Comparison of ENCODE assay signal across 18 cellular contexts in the genomic region with DNA sequence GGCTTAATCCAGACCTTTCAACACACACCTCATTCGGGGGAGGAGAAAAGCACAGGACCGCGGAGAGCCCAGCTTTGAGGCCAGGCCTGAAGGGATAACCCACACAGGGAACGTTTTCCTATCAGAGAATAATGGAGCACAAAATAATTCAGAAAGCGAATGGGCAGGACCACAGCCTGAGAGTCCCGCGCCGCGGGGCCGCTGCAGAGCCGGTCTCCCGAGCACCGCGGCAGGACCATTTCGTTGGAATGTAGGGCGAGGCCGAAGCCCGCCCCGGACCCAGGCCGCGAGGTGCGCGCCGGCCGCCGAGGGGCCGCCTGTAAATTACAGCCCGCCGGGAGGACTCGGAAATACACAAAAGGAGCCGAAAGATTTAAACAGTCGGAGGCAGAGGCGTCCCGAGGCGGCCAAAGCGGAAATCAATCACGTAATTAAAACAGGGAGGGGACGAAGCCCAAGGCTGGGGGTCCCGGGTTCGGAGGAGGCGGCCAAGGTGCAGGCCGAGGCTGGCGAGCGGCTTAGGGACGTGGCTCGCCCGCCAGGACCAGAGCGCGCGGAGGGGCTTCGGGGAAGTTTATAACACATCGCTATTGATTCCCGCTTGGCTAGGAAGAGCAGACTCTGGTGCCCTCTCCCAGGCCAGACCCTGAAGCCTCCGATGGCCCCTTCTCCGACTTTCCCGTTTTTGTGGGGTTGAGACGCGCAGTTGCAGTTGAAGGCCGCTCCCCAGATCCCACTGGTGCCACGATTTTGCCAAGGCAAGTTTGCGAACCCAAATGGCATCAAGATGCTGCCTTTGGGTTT. TPM values are rescaled to one million over a fixed set of nuclear protein-coding genes. Genes with fewer than 3 reads are reported as not detected.
DNase-seq lines count a peak whose midpoint lies in the region; ATAC-seq and TF ChIP-seq lines count a peak whose summit lies in the region.
"Had no signal": no experiment of that assay in that cellular context is flagged by ENCODE, and none has a peak within 500 bp of the region (broad histone marks: within the 10 kb centered on the region; RNA-seq: fewer than 3 reads in every experiment).

No MANE protein-coding gene starts in this region.

- no peak for DNase-seq in breast epithelium (ENCODE audit: low spot score in 2 of 2)
- DNase-seq in MCF 10A (ENCODE audit: unreplicated experiment), result no peak
- DNase-seq in naive thymus-derived CD4-positive, alpha-beta T cell, result no peak
- DNase-seq in testis, result no peak
- DNase-seq in stimulated activated CD4-positive, alpha-beta T cell treated with anti-CD3 and anti-CD28 coated beads, Interleukin-15, amount 100 ng/mL, for 24 hours, result no peak
- no peak for DNase-seq in NOMO-1 (lab: John Stamatoyannopoulos, UW; ENCODE audit: unreplicated experiment in 2 of 2)
- DNase-seq in NOMO-1 treated with dmso at 0.1 percent for 144 hours (lab: John Stamatoyannopoulos, UW; ENCODE audit: unreplicated experiment), result no peak
- DNase-seq: activated CD4-positive, alpha-beta memory T cell treated with anti-CD3 and anti-CD28 coated beads for 36 hours; Kasumi-1; lower lobe of right lung; NCI-H187 treated with DMSO at 0.1 percent for 48 hours; NCI-H774; nucleus accumbens; SHP77; thyroid gland had no signal

- CTCF ChIA-PET in MCF 10A (lab: Yijun Ruan, JAX), result interaction anchor here (0.6 kb wide), 1 partner anchor 208 kb away, joined by 3 read pairs; no protein-coding TSS in a partner anchor
- CTCF ChIA-PET in naive thymus-derived CD4-positive, alpha-beta T cell (lab: Charles Lee), result no interaction called here

- H3K4me1 Mint-ChIP-seq in MCF 10A (ENCODE audit: insufficient read depth, unreplicated experiment), result peaks cover 11% of the 10 kb centered on the region
- peaks cover 38% of the 10 kb centered on the region for H3K4me1 Mint-ChIP-seq in brain
- peaks cover 20 to 56% (median 45%) of the 10 kb centered on the region in 7 donors for H3K4me1 Mint-ChIP-seq in naive thymus-derived CD4-positive, alpha-beta T cell

- ATAC-seq in naive thymus-derived CD4-positive, alpha-beta T cell, result no peak
- ATAC-seq: lower lobe of right lung had no signal

- H3K9me3 ChIP-seq in breast epithelium (no peaks in the 10 kb centered on the region), testis (no peaks in the 10 kb centered on the region)
- peaks cover 0 to 3% (median 0%) of the 10 kb centered on the region in 3 experiments for H3K9me3 ChIP-seq in naive thymus-derived CD4-positive, alpha-beta T cell (ENCODE audit: control insufficient read depth in 2 of 3, low read length in 3 of 3)
- H3K9me3 ChIP-seq: lower lobe of right lung, thyroid gland had no signal

- H3K4me3 ChIP-seq in breast epithelium (peak overlapping the region in 2 of 3 donors; percentile 35 to 47), testis (peak overlapping the region; percentile 12 to 49)
- no peak overlapping the region for H3K4me3 ChIP-seq in naive thymus-derived CD4-positive, alpha-beta T cell (ENCODE audit: low read length)
- H3K4me3 ChIP-seq: lower lobe of right lung, thyroid gland had no signal

- H3K4me3 Mint-ChIP-seq in MCF 10A (ENCODE audit: unreplicated experiment), result no peak overlapping the region
- peak overlapping the region in 3 of 5 experiments; percentile 19 to 54 (median 53) for H3K4me3 Mint-ChIP-seq in brain
- H3K4me3 Mint-ChIP-seq in naive thymus-derived CD4-positive, alpha-beta T cell, result peak overlapping the region; percentile 17 to 77 (median 62)
- H3K4me3 Mint-ChIP-seq: activated CD4-positive, alpha-beta memory T cell treated with anti-CD3 and anti-CD28 coated beads for 36 hours had no signal

- no peaks in the 10 kb centered on the region for H3K27me3 Mint-ChIP-seq in MCF 10A (ENCODE audit: insufficient read depth, unreplicated experiment)
- H3K27me3 Mint-ChIP-seq in brain, result peaks cover 100% of the 10 kb centered on the region
- peaks cover 96 to 100% (median 98%) of the 10 kb centered on the region in 5 donors for H3K27me3 Mint-ChIP-seq in naive thymus-derived CD4-positive, alpha-beta T cell

- no peak overlapping the region for H3K27ac Mint-ChIP-seq in MCF 10A (ENCODE audit: low read depth, unreplicated experiment)
- H3K27ac Mint-ChIP-seq in brain, result no peak overlapping the region
- H3K27ac Mint-ChIP-seq in naive thymus-derived CD4-positive, alpha-beta T cell, result peak overlapping the region in 1 of 9 donors; percentile 59
- H3K27ac Mint-ChIP-seq: activated CD4-positive, alpha-beta memory T cell treated with anti-CD3 and anti-CD28 coated beads for 36 hours had no signal

- TF ChIP-seq POLR2A in breast epithelium (IDR thresholded peaks at IDR 0.05) (no peak), testis (IDR thresholded peaks at IDR 0.05) (no peak)

- H3K27ac ChIP-seq in breast epithelium, result peak overlapping the region in 1 of 2 donors; percentile 40
- no peak overlapping the region for H3K27ac ChIP-seq in naive thymus-derived CD4-positive, alpha-beta T cell (ENCODE audit: low read depth, low read length)
- H3K27ac ChIP-seq in testis, result no peak overlapping the region
- H3K27ac ChIP-seq: HL-60, lower lobe of right lung, thyroid gland had no signal

- no peaks in the 10 kb centered on the region for H3K36me3 ChIP-seq in breast epithelium
- H3K36me3 ChIP-seq in naive thymus-derived CD4-positive, alpha-beta T cell (ENCODE audit: control insufficient read depth in 2 of 3, insufficient read depth in 3 of 3, low read length in 3 of 3), result no peaks in the 10 kb centered on the region
- no peaks in the 10 kb centered on the region for H3K36me3 ChIP-seq in testis (ENCODE audit: low read depth, missing control alignments)
- H3K36me3 ChIP-seq: lower lobe of right lung, thyroid gland had no signal

- POLR2A ChIA-PET in MCF 10A (lab: Yijun Ruan, JAX), result no interaction called here
- POLR2A ChIA-PET in naive thymus-derived CD4-positive, alpha-beta T cell (lab: Charles Lee), result no interaction called here

- 50 to 53% methylated on average over 56 to 61 of the region's 61 CpGs for WGBS in testis, 2 donors

- intact Hi-C loops in breast epithelium (cut with DNase I; ENCODE audit: low total_unique reads) (no loop called here), MCF 10A (cut with micrococcal nuclease) (no loop called here), testis (cut with DNase I; ENCODE audit: low total_unique reads) (no loop called here)
- intact Hi-C loops in naive thymus-derived CD4-positive, alpha-beta T cell (cut with micrococcal nuclease), result no loop called here

- BruUV-seq in MCF 10A (replicated peaks; lab: Mats Ljungman, UMichigan), result no TSS peak

- H3K27me3 ChIP-seq in breast epithelium (no peaks in the 10 kb centered on the region), testis (no peaks in the 10 kb centered on the region)
- H3K27me3 ChIP-seq in naive thymus-derived CD4-positive, alpha-beta T cell (ENCODE audit: control insufficient read depth in 2 of 2, insufficient read depth in 2 of 2, low read length in 2 of 2), result peaks cover 16 to 57% of the 10 kb centered on the region in 2 donors

- no peaks in the 10 kb centered on the region for H3K9me3 Mint-ChIP-seq in MCF 10A (ENCODE audit: unreplicated experiment)
- peaks cover 0 to 3% (median 0%) of the 10 kb centered on the region in 5 experiments for H3K9me3 Mint-ChIP-seq in brain
- peaks cover 0 to 13% (median 1%) of the 10 kb centered on the region in 11 donors for H3K9me3 Mint-ChIP-seq in naive thymus-derived CD4-positive, alpha-beta T cell
- H3K9me3 Mint-ChIP-seq: activated CD4-positive, alpha-beta memory T cell treated with anti-CD3 and anti-CD28 coated beads for 36 hours had no signal

- peaks cover 0 to under 1% of the 10 kb centered on the region in 2 donors for H3K4me1 ChIP-seq in breast epithelium
- peaks cover 0 to 16% of the 10 kb centered on the region in 2 donors for H3K4me1 ChIP-seq in naive thymus-derived CD4-positive, alpha-beta T cell (ENCODE audit: control insufficient read depth in 2 of 2, insufficient read depth in 2 of 2, low read length in 2 of 2)
- H3K4me1 ChIP-seq in testis, result no peaks in the 10 kb centered on the region

- H3K36me3 Mint-ChIP-seq in MCF 10A (ENCODE audit: insufficient read depth, unreplicated experiment) (no peaks in the 10 kb centered on the region), brain (no peaks in the 10 kb centered on the region)
- H3K36me3 Mint-ChIP-seq in naive thymus-derived CD4-positive, alpha-beta T cell, result peaks cover 0 to 6% (median 0%) of the 10 kb centered on the region in 5 donors
- H3K36me3 Mint-ChIP-seq: activated CD4-positive, alpha-beta memory T cell treated with anti-CD3 and anti-CD28 coated beads for 36 hours had no signal

- TF ChIP-seq CTCF in breast epithelium (IDR thresholded peaks at IDR 0.05) (no peak), MCF 10A (IDR thresholded peaks at IDR 0.05; ENCODE audit: unreplicated experiment) (no peak), brain (conservative IDR thresholded peaks at IDR 0.05) (no peak), testis (IDR thresholded peaks at IDR 0.05) (no peak)

RNA-seq across cellular contexts. Expression of a gene that starts 6.3 kb away (rescaled TPM):
- 1 to 10 TPM; 1.8 to 2.3 (median 1.9) TPM for total RNA-seq in breast epithelium
- total RNA-seq in MCF 10A (2022), result 1.7 and 1.8 TPM in 2 replicates
- polyA plus RNA-seq in brain (ENCODE audit: insufficient read depth, low read depth, low replicate concordance), result not detected
- under 1 TPM in 2 of 5 experiments, not detected in 3; 0.24 to 0.98 TPM for total RNA-seq in naive thymus-derived CD4-positive, alpha-beta T cell
- polyA plus RNA-seq in naive thymus-derived CD4-positive, alpha-beta T cell, result not detected
- 1 to 10 TPM; 3.0 to 3.1 TPM for total RNA-seq in testis
- 4.3 TPM for polyA plus RNA-seq in testis (ENCODE audit: insufficient read depth, low read depth, low replicate concordance)
- polyA plus RNA-seq: AG04450 had no signal

RNA-seq across cellular contexts. Expression of a gene that starts 14.5 kb away (rescaled TPM):
- total RNA-seq in breast epithelium, result under 1 TPM; 0.73 to 0.98 (median 0.96) TPM
- 0.74 TPM in 1 of 2 replicates, not detected in the other for total RNA-seq in MCF 10A (2022)
- polyA plus RNA-seq in brain (ENCODE audit: insufficient read depth, low read depth, low replicate concordance), result not detected
- total RNA-seq in naive thymus-derived CD4-positive, alpha-beta T cell, result not detected
- not detected for polyA plus RNA-seq in naive thymus-derived CD4-positive, alpha-beta T cell
- 1 to 10 TPM; 1.9 to 5.5 TPM for total RNA-seq in testis
- 1.3 TPM for polyA plus RNA-seq in testis (ENCODE audit: insufficient read depth, low read depth, low replicate concordance)
- total RNA-seq: activated CD4-positive, alpha-beta memory T cell treated with anti-CD3 and anti-CD28 coated beads for 36 hours; lower lobe of right lung had no signal
- polyA plus RNA-seq: AG04450 had no signal

RNA-seq across cellular contexts. Expression of a gene that starts 19.1 kb away (rescaled TPM):
- total RNA-seq in breast epithelium (1 to 10 TPM; 3.3 to 4.1 (median 4.0) TPM), MCF 10A (2022) (7.1 and 11.5 TPM in 2 replicates), testis (1 to 10 TPM; 1.9 to 4.0 TPM)
- polyA plus RNA-seq in brain (ENCODE audit: insufficient read depth, low read depth, low replicate concordance) (not detected), testis (ENCODE audit: insufficient read depth, low read depth, low replicate concordance) (5.4 TPM)
- not detected for total RNA-seq in naive thymus-derived CD4-positive, alpha-beta T cell
- polyA plus RNA-seq in naive thymus-derived CD4-positive, alpha-beta T cell, result not detected
- total RNA-seq: activated CD4-positive, alpha-beta memory T cell treated with anti-CD3 and anti-CD28 coated beads for 36 hours; thyroid gland had no signal

RNA-seq across cellular contexts. Expression of a gene that starts 38.6 kb away (rescaled TPM):
- 1 to 10 TPM in 2 of 3 donors, under 1 TPM in 1; 0.73 to 5.4 (median 2.0) TPM for total RNA-seq in breast epithelium
- 6.0 and 6.9 TPM in 2 replicates for total RNA-seq in MCF 10A (2022)
- polyA plus RNA-seq in brain (ENCODE audit: insufficient read depth, low read depth, low replicate concordance), result not detected
- not detected for total RNA-seq in naive thymus-derived CD4-positive, alpha-beta T cell
- not detected for polyA plus RNA-seq in naive thymus-derived CD4-positive, alpha-beta T cell
- 1 to 10 TPM in 1 of 2 donors, under 1 TPM in 1; 0.81 to 1.2 TPM for total RNA-seq in testis
- polyA plus RNA-seq in testis (ENCODE audit: insufficient read depth, low read depth, low replicate concordance), result 2.4 TPM
- total RNA-seq: activated CD4-positive, alpha-beta memory T cell treated with anti-CD3 and anti-CD28 coated beads for 36 hours; lower lobe of right lung; thyroid gland had no signal

RNA-seq across cellular contexts. Expression of a gene that starts 47.4 kb away (rescaled TPM):
- total RNA-seq in breast epithelium (10 to 100 TPM in 1 of 3 donors, 1 to 10 TPM in 2; 3.8 to 16.8 (median 4.6) TPM), MCF 10A (2022) (5.2 and 6.0 TPM in 2 replicates), testis (1 to 10 TPM; 6.6 to 7.8 TPM)
- polyA plus RNA-seq in brain (ENCODE audit: insufficient read depth, low read depth, low replicate concordance) (not detected), testis (ENCODE audit: insufficient read depth, low read depth, low replicate concordance) (2.4 TPM)
- total RNA-seq in naive thymus-derived CD4-positive, alpha-beta T cell, result not detected
- not detected for polyA plus RNA-seq in naive thymus-derived CD4-positive, alpha-beta T cell
- total RNA-seq: activated CD4-positive, alpha-beta memory T cell treated with anti-CD3 and anti-CD28 coated beads for 36 hours; lower lobe of right lung had no signal
- polyA plus RNA-seq: AG04450 had no signal
